Comparison of ENCODE assay signal across 8 cellular contexts in genomic region chr3:43998374-43998840, GRCh38.
DNase-seq lines count a peak whose midpoint lies in the region; ATAC-seq and TF ChIP-seq lines count a peak whose summit lies in the region.

No MANE protein-coding gene starts in this region.

- H3K4me1 Mint-ChIP-seq in activated naive CD8-positive, alpha-beta T cell treated with anti-CD3 and anti-CD28 coated beads, Interleukin-2, amount 50 U/mL, for 24 hours = peaks cover 40% of the 10 kb centered on the region

- no peak overlapping the region for H3K27ac ChIP-seq in heart right ventricle
- H3K27ac ChIP-seq in left lung = no peak overlapping the region
- H3K27ac ChIP-seq in aorta (ENCODE audit: low read depth in 1 of 2, low read length in 2 of 2) = no peak overlapping the region

- H3K36me3 ChIP-seq in heart right ventricle (no peaks in the 10 kb centered on the region), left lung (no peaks in the 10 kb centered on the region), aorta (ENCODE audit: control insufficient read depth in 1 of 2, insufficient read depth in 2 of 2, low read length in 1 of 2) (no peaks in the 10 kb centered on the region)

- no peak for TF ChIP-seq CTCF in heart right ventricle (IDR thresholded peaks at IDR 0.05)
- no peak for TF ChIP-seq CTCF in left lung (IDR thresholded peaks at IDR 0.05)

- intact Hi-C loops in heart right ventricle (cut with DNase I) = no loop called here
- intact Hi-C loops in cardiac septum (cut with DNase I) = no loop called here
- intact Hi-C loops in left lung (cut with DNase I) = no loop called here
- intact Hi-C loops in aorta (cut with DNase I) = loop anchor here in 1 of 2 donors (5.0 kb wide), 1 partner anchor 69 kb away; no protein-coding TSS in a partner anchor

- peak overlapping the region; percentile 71 for H3K4me3 Mint-ChIP-seq in activated naive CD8-positive, alpha-beta T cell treated with anti-CD3 and anti-CD28 coated beads, Interleukin-2, amount 50 U/mL, for 24 hours

- ATAC-seq in heart right ventricle (peak in 3 of 8 donors; percentile 10 to 22 (median 14)), left lung (peak; percentile 3), aorta (ENCODE audit: low FRiP score) (peak; percentile 14), HG03108 (IDR thresholded peaks at IDR 0.05; ENCODE audit: unreplicated experiment) (no peak), HG03097 (IDR thresholded peaks at IDR 0.05; ENCODE audit: low FRiP score, unreplicated experiment) (no peak), GM19035 (IDR thresholded peaks at IDR 0.05; ENCODE audit: unreplicated experiment) (no peak)
- peak; percentile 25 for ATAC-seq in activated naive CD8-positive, alpha-beta T cell treated with anti-CD3 and anti-CD28 coated beads, Interleukin-2, amount 50 U/mL, for 24 hours

- H3K27me3 Mint-ChIP-seq in activated naive CD8-positive, alpha-beta T cell treated with anti-CD3 and anti-CD28 coated beads, Interleukin-2, amount 50 U/mL, for 24 hours = peaks cover 85% of the 10 kb centered on the region

- H3K4me1 ChIP-seq in heart right ventricle (peaks cover 9 to 50% (median 44%) of the 10 kb centered on the region in 9 donors), left lung (peaks cover 28 to 50% of the 10 kb centered on the region in 2 donors), aorta (ENCODE audit: control insufficient read depth in 1 of 2, insufficient read depth in 2 of 2, low read length in 2 of 2) (no peaks in the 10 kb centered on the region)

- H3K9me3 Mint-ChIP-seq in activated naive CD8-positive, alpha-beta T cell treated with anti-CD3 and anti-CD28 coated beads, Interleukin-2, amount 50 U/mL, for 24 hours = peaks cover 3% of the 10 kb centered on the region

- H3K9me3 ChIP-seq in heart right ventricle (no peaks in the 10 kb centered on the region), left lung (no peaks in the 10 kb centered on the region), aorta (ENCODE audit: control insufficient read depth, low read length) (no peaks in the 10 kb centered on the region)

- no peak for DNase-seq in heart right ventricle
- no peak for DNase-seq in cardiac septum (ENCODE audit: low spot score)
- DNase-seq in activated naive CD8-positive, alpha-beta T cell treated with anti-CD3 and anti-CD28 coated beads, Interleukin-2, amount 50 U/mL, for 24 hours = peak; percentile 11
- peak in 1 of 2 donors; percentile 71 for DNase-seq in left lung
- peak in 1 of 2 donors; percentile 79 for DNase-seq in aorta

- H3K4me3 ChIP-seq in heart right ventricle = peak overlapping the region; percentile 32 to 52 (median 49)
- H3K4me3 ChIP-seq in left lung = peak overlapping the region; percentile 35 to 44
- H3K4me3 ChIP-seq in aorta (ENCODE audit: low read length in 2 of 2) = peak overlapping the region in 1 of 2 donors; percentile 55

- peaks cover 35 to 100% (median 99%) of the 10 kb centered on the region in 7 donors for H3K27me3 ChIP-seq in heart right ventricle
- H3K27me3 ChIP-seq in left lung = peaks cover 90 to 100% of the 10 kb centered on the region in 2 donors
- H3K27me3 ChIP-seq in aorta (ENCODE audit: control insufficient read depth in 1 of 2, insufficient read depth in 2 of 2, low read length in 1 of 2) = no peaks in the 10 kb centered on the region

- H3K36me3 Mint-ChIP-seq in activated naive CD8-positive, alpha-beta T cell treated with anti-CD3 and anti-CD28 coated beads, Interleukin-2, amount 50 U/mL, for 24 hours (ENCODE audit: low read depth) = no peaks in the 10 kb centered on the region

- no peak overlapping the region for H3K27ac Mint-ChIP-seq in activated naive CD8-positive, alpha-beta T cell treated with anti-CD3 and anti-CD28 coated beads, Interleukin-2, amount 50 U/mL, for 24 hours

- 1% methylated on average over 24 to 25 of the region's 25 CpGs for WGBS in heart right ventricle, 2 donors
- WGBS in aorta, 2 donors = 1% methylated on average over 25 of the region's 25 CpGs

Comparison
In these comparisons a context has a peak if more than half of its experiments do, and no peak if none do; other contexts are left out.
1. ATAC-seq: peak in activated naive CD8-positive, alpha-beta T cell treated with anti-CD3 and anti-CD28 coated beads, Interleukin-2, amount 50 U/mL, for 24 hours (single experiment), left lung (single experiment) and aorta (single experiment); none in HG03108 (single experiment), HG03097 (single experiment) and GM19035 (single experiment).